ENCODE assay signal across 18 cellular contexts in the genomic region with DNA sequence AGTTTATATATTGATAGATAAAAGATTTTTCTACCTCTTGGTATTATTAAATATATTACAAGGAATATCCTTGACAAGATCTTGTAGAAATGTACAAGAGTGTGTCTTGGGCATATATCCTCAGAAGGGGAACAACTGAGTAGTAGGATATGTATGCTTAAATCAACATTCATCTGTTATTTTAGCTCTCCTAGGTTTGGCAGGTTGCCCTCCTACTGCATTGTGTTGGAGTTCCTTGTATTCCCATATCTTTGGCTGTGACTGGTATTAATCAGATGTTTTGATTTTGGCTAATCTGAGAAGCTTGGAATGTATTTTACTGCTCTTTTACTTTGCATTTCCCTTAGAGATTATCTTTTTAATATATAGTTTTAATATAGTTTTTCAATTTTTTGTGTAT. TPM values are rescaled to one million over a fixed set of nuclear protein-coding genes. Genes with fewer than 3 reads are reported as not detected.
DNase-seq lines count a peak whose midpoint lies in the region; ATAC-seq and TF ChIP-seq lines count a peak whose summit lies in the region.
"Had no signal": no experiment of that assay in that cellular context is flagged by ENCODE, and none has a peak within 500 bp of the region (broad histone marks: within the 10 kb centered on the region; RNA-seq: fewer than 3 reads in every experiment).

No MANE protein-coding gene starts in this region.

- TF ChIP-seq CTCF in stomach (IDR thresholded peaks at IDR 0.05) (no peak), GM13976 (IDR thresholded peaks at IDR 0.05; ENCODE audit: borderline replicate concordance, control extremely low read depth, extremely low read depth, insufficient read depth, missing control alignments) (no peak)

- peaks cover 12 to 33% (median 20%) of the 10 kb centered on the region in 4 donors for H3K4me1 ChIP-seq in stomach

- no peak overlapping the region for H3K27ac ChIP-seq in stomach
- H3K27ac ChIP-seq: ascending aorta, thoracic aorta had no signal

- no peaks in the 10 kb centered on the region for H3K9me3 ChIP-seq in stomach
- H3K9me3 ChIP-seq: ascending aorta, thoracic aorta had no signal

- peaks cover 0 to 30% (median 23%) of the 10 kb centered on the region in 3 donors for H3K27me3 ChIP-seq in stomach

- in situ Hi-C loops in GM13976 (cut with MboI; ENCODE audit: low sequenced_read_pairs, unreplicated experiment), result no loop called here

- intact Hi-C loops in stomach (cut with DNase I; ENCODE audit: low total_unique reads), result no loop called here

- no peak for TF ChIP-seq POLR2A in stomach (IDR thresholded peaks at IDR 0.05)

- DNase-seq in NCI-H2196 (lab: John Stamatoyannopoulos, UW; ENCODE audit: unreplicated experiment) (peak; percentile 34), NCI-H2196 treated with DMSO at 0.1 percent for 48 hours (lab: John Stamatoyannopoulos, UW; ENCODE audit: unreplicated experiment) (no peak), NCI-H69 (lab: John Stamatoyannopoulos, UW) (peak; percentile 75), fibroblast of gingiva (ENCODE audit: low read depth) (peak; percentile 9), stomach (peak; percentile 68), NCI-H187 treated with DMSO at 0.1 percent for 48 hours (lab: John Stamatoyannopoulos, UW) (no peak), GM13976 (ENCODE audit: low spot score) (no peak)
- DNase-seq: activated gamma-delta T cell; effector CD4-positive, alpha-beta T cell; immature natural killer cell; NCI-H526 treated with DMSO at 0.1 percent for 48 hours; stimulated activated CD4-positive, alpha-beta T cell treated with anti-CD3 and anti-CD28 coated beads, Interleukin-2, amount 100 ng/mL, for 48 hours; stimulated activated CD8-positive, alpha-beta memory T cell treated with anti-CD3 and anti-CD28 coated beads, Interleukin-4, amount 100 ng/mL, for 48 hours had no signal

- ATAC-seq in HG03025 (IDR thresholded peaks at IDR 0.05; ENCODE audit: low FRiP score, unreplicated experiment), result no peak
- ATAC-seq: WTC11 had no signal

- H3K4me3 ChIP-seq in stomach, result no peak overlapping the region
- H3K4me3 ChIP-seq: ascending aorta, thoracic aorta had no signal

- H3K36me3 ChIP-seq in stomach, result no peaks in the 10 kb centered on the region
- H3K36me3 ChIP-seq: ascending aorta, thoracic aorta had no signal

- TF ChIP-seq EP300 in stomach (IDR thresholded peaks at IDR 0.05), result no peak

RNA-seq across cellular contexts. Expression of a gene that starts 4.6 kb away (rescaled TPM):
- total RNA-seq in stomach, result 10 to 100 TPM in 2 of 5 donors, 1 to 10 TPM in 3; 5.9 to 20.6 (median 8.8) TPM
- polyA plus RNA-seq in stomach, result 1 to 10 TPM; 1.8 to 6.0 (median 4.4) TPM
- total RNA-seq: activated CD8-positive, alpha-beta memory T cell treated with anti-CD3 and anti-CD28 coated beads for 36 hours had no signal

Comparison
In these comparisons a context has a peak if more than half of its experiments do, and no peak if none do; other contexts are left out.
1. DNase-seq: peak in NCI-H2196 (single experiment), NCI-H69 (single experiment), fibroblast of gingiva (single experiment) and stomach (single experiment); none in NCI-H2196 treated with DMSO at 0.1 percent for 48 hours (single experiment), NCI-H187 treated with DMSO at 0.1 percent for 48 hours (single experiment) and GM13976 (single experiment).